In genomic region chr6:79777713-79778579, GRCh38 we compare ENCODE assay signal across 8 cellular contexts.
A peak's percentile ranks its signal among the peaks of the same experiment; 100 is the strongest.
DNase-seq lines count a peak whose midpoint lies in the region; ATAC-seq lines count a peak whose summit lies in the region.

No MANE protein-coding gene starts in this region.

- peak; percentile 40 to 43 for DNase-seq in NCI-H187 (lab: John Stamatoyannopoulos, UW)
- no peak for DNase-seq in NCI-H187 treated with DMSO at 0.1 percent for 48 hours (lab: John Stamatoyannopoulos, UW)
- peak; percentile 47 for DNase-seq in NCI-H2107 treated with DMSO at 0.1 percent for 48 hours (lab: John Stamatoyannopoulos, UW; ENCODE audit: unreplicated experiment)
- peak; percentile 80 to 87 for DNase-seq in activated CD4-positive, alpha-beta T cell treated with anti-CD3 and anti-CD28 coated beads for 24 hours (ENCODE audit: low read depth in 2 of 2)
- DNase-seq in cerebellum (ENCODE audit: low spot score) = peak; percentile 84
- peak; percentile 61 to 84 for DNase-seq in left colon
- DNase-seq in stimulated activated CD4-positive, alpha-beta T cell treated with anti-CD3 and anti-CD28 coated beads, Interleukin-1b, Interleukin-23, amount 100 ng/mL, for 24 hours (ENCODE audit: low read depth in 4 of 4, low spot score in 1 of 4) = peak; percentile 74 to 89 (median 83)

- intact Hi-C loops in left colon (cut with DNase I, micrococcal nuclease) = no loop called here

- ATAC-seq in HG02885 (IDR thresholded peaks at IDR 0.05; ENCODE audit: poor library complexity, unreplicated experiment) (peak; percentile 92), left colon (peak; percentile 96)
